In the genomic region with DNA sequence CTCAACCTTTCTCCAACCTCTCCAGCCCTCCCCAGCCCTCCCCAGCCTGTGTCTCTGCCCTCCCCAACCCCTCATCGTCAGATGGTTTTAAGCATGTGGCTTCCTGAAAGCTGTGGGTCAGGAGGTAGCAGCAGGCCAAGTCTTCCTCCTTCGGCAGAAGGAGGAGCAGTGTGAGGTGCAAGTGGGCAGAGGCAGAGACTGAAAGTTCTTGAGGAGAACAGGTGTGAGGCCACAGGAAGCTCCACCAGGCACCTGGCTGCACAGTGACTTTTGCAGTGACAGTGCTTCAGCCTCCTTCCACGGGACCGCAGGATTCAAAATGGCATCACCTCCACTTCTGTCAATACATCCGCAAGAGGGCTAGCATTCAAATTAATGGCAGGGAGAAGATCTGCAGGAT, we compare ENCODE assay signal across 15 cellular contexts.
A peak's percentile ranks its signal among the peaks of the same experiment; 100 is the strongest.
DNase-seq lines count a peak whose midpoint lies in the region; ATAC-seq lines count a peak whose summit lies in the region.
"Had no signal": no experiment of that assay in that cellular context is flagged by ENCODE, and none has a peak within 500 bp of the region (broad histone marks: within the 10 kb centered on the region; RNA-seq: fewer than 3 reads in every experiment).

No MANE protein-coding gene starts in this region.

- H3K4me3 Mint-ChIP-seq in T-cell: peak overlapping the region; percentile 47 to 83 (median 50)
- no peak overlapping the region for H3K4me3 Mint-ChIP-seq in activated naive CD8-positive, alpha-beta T cell treated with anti-CD3 and anti-CD28 coated beads for 36 hours

- POLR2A ChIA-PET in T-cell (lab: Charles Lee): interaction anchor here in 1 of 2 donors (0.6 kb wide), 1 partner anchor 1375 kb away, joined by 4 read pairs; no protein-coding TSS in a partner anchor

- peak; percentile 24 for DNase-seq in stimulated activated CD4-positive, alpha-beta T cell treated with anti-CD3 and anti-CD28 coated beads, Interleukin-1b, Interleukin-23, amount 100 ng/mL, for 48 hours
- no peak for DNase-seq in stimulated activated CD4-positive, alpha-beta T cell treated with anti-CD3 and anti-CD28 coated beads, Interleukin-2, amount 100 ng/mL, for 48 hours
- DNase-seq in T-cell (peak in 18 of 34 experiments; percentile 9 to 44 (median 24)), cerebellum (ENCODE audit: low spot score) (no peak), SKM-1 treated with dmso at 0.1 percent for 144 hours (lab: John Stamatoyannopoulos, UW; ENCODE audit: unreplicated experiment) (no peak)
- peak; percentile 14 for DNase-seq in activated naive CD8-positive, alpha-beta T cell treated with anti-CD3 and anti-CD28 coated beads for 36 hours
- DNase-seq: activated CD4-positive, CD25-positive, alpha-beta regulatory T cell; aorta; left lung; MV-4-11; NCI-H187 treated with DMSO at 0.1 percent for 48 hours; NCI-H2227 treated with DMSO at 0.1 percent for 48 hours; T-helper 9 cell; testis had no signal

- no peaks in the 10 kb centered on the region for H3K9me3 Mint-ChIP-seq in T-cell
- no peaks in the 10 kb centered on the region for H3K9me3 Mint-ChIP-seq in activated naive CD8-positive, alpha-beta T cell treated with anti-CD3 and anti-CD28 coated beads for 36 hours

- H3K27ac Mint-ChIP-seq in T-cell: peak overlapping the region; percentile 51 to 80
- H3K27ac Mint-ChIP-seq in activated naive CD8-positive, alpha-beta T cell treated with anti-CD3 and anti-CD28 coated beads for 36 hours: no peak overlapping the region

- peak; percentile 59 to 72 (median 68) for ATAC-seq in T-cell (replicated peaks in 1 of 4)
- no peak for ATAC-seq in HG03095 (IDR thresholded peaks at IDR 0.05; ENCODE audit: unreplicated experiment)
- ATAC-seq: left lung had no signal

- CTCF ChIA-PET in T-cell (lab: Charles Lee): interaction anchor here in 1 of 2 donors (0.6 kb wide), 1 partner anchor 118 kb away, joined by 4 read pairs; no protein-coding TSS in a partner anchor

- H3K27me3 Mint-ChIP-seq in T-cell: peaks cover 0 to 3% of the 10 kb centered on the region in 2 donors
- H3K27me3 Mint-ChIP-seq in activated naive CD8-positive, alpha-beta T cell treated with anti-CD3 and anti-CD28 coated beads for 36 hours: peaks cover 10% of the 10 kb centered on the region

- no peaks in the 10 kb centered on the region for H3K36me3 Mint-ChIP-seq in T-cell
- H3K36me3 Mint-ChIP-seq in activated naive CD8-positive, alpha-beta T cell treated with anti-CD3 and anti-CD28 coated beads for 36 hours: no peaks in the 10 kb centered on the region

- H3K4me1 Mint-ChIP-seq in T-cell: peaks cover 39 to 62% (median 43%) of the 10 kb centered on the region in 3 donors
- H3K4me1 Mint-ChIP-seq in activated naive CD8-positive, alpha-beta T cell treated with anti-CD3 and anti-CD28 coated beads for 36 hours: peaks cover 42% of the 10 kb centered on the region

Comparison
In these comparisons a context has a peak if more than half of its experiments do, and no peak if none do; other contexts are left out.
1. DNase-seq: peak in stimulated activated CD4-positive, alpha-beta T cell treated with anti-CD3 and anti-CD28 coated beads, Interleukin-1b, Interleukin-23, amount 100 ng/mL, for 48 hours (single experiment), T-cell (18 of 34) and activated naive CD8-positive, alpha-beta T cell treated with anti-CD3 and anti-CD28 coated beads for 36 hours (single experiment); none in stimulated activated CD4-positive, alpha-beta T cell treated with anti-CD3 and anti-CD28 coated beads, Interleukin-2, amount 100 ng/mL, for 48 hours (0 of 2), cerebellum (single experiment) and SKM-1 treated with dmso at 0.1 percent for 144 hours (single experiment).